23 cellular contexts compared by ENCODE assay signal in genomic region chr9:88164870-88165269, GRCh38.
"Had no signal": no experiment of that assay in that cellular context is flagged by ENCODE, and none has a peak within 500 bp of the region (broad histone marks: within the 10 kb centered on the region; RNA-seq: fewer than 3 reads in every experiment).

No MANE protein-coding gene starts in this region.

- ATAC-seq: HepG2, Right ventricle myocardium inferior, SK-N-SH treated with all-trans-retinoic acid at 6 μM for 48 hours had no signal

- DNase-seq: IMR-90, Kasumi-1, MM.1S, NCI-H1048, NCI-H1105, NCI-H1417, NCI-H1436 treated with DMSO at 0.1 percent for 48 hours, NCI-H1694, NCI-H187 treated with DMSO at 0.1 percent for 48 hours, NCI-H2029 treated with DMSO at 0.1 percent for 48 hours, NCI-H2227 treated with DMSO at 0.1 percent for 48 hours, NCI-H510A, NCI-H524 treated with DMSO at 0.1 percent for 48 hours, NCI-H69, NCI-H774, OCI-M1, PC-9, Peyer's patch, SHP77 treated with DMSO at 0.1 percent for 48 hours, SJCRH30 had no signal
